11 cellular contexts compared by ENCODE assay signal in the genomic region with DNA sequence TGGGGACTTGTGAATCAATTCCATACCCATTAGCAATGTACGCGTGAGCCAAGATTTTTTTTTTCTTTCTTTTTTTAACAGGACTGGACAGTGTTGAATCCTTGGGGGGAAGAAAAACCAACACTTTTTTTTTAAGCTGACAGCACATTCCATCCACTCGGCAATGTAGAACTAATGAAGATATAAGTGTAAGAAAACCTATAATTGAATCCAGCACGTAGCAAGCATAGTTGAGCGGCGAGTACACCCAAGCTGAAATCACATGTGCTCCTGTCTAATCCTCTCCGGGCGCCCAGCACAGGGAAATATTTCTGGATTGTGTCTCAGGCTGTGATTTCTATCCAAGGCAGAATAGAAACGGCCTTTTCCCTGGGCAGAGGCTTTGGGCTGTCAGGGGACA.
DNase-seq lines count a peak whose midpoint lies in the region; ATAC-seq, FAIRE-seq and TF ChIP-seq lines count a peak whose summit lies in the region.
"Had no signal": no experiment of that assay in that cellular context is flagged by ENCODE, and none has a peak within 500 bp of the region (broad histone marks: within the 10 kb centered on the region; RNA-seq: fewer than 3 reads in every experiment).

No MANE protein-coding gene starts in this region.

- H3K56ac ChIP-seq in IMR-90 (ENCODE audit: extremely low read depth, insufficient read depth, low read length) (no peak overlapping the region), H1 (replicated peaks; ENCODE audit: insufficient read length, low read depth, low read length) (no peak overlapping the region)

- H3K27me3 ChIP-seq in IMR-90 (ENCODE audit: control insufficient read depth, insufficient read depth, low read length) (no peaks in the 10 kb centered on the region), H1 (replicated peaks in 1 of 4; ENCODE audit: control insufficient read depth in 3 of 4, extremely low read depth in 1 of 4, insufficient read depth in 3 of 4, low read length in 3 of 4) (no peaks in the 10 kb centered on the region; a peak in 1 of 7 replicates), tibial artery (no peaks in the 10 kb centered on the region)
- H3K27me3 ChIP-seq: uterus had no signal

- FAIRE-seq in H1 (lab: Jason Lieb, UNC): no peak
- FAIRE-seq: G401.6 had no signal

- no peak for TF ChIP-seq POLR2A in IMR-90 (IDR thresholded peaks at IDR 0.05; ENCODE audit: low read depth, low read length)
- no peak for TF ChIP-seq POLR2A in H1 (IDR thresholded peaks at IDR 0.05; ENCODE audit: control extremely low read depth in 1 of 2, low read depth in 2 of 2, low read length in 2 of 2)

- TF ChIP-seq CTCF in IMR-90 (conservative IDR thresholded peaks at IDR 0.05; ENCODE audit: low read depth, low read length) (no peak), H1 (IDR thresholded peaks at IDR 0.05; ENCODE audit: control extremely low read depth in 1 of 3, insufficient read depth in 1 of 3, low read depth in 1 of 3, low read length in 3 of 3) (no peak), tibial artery (IDR thresholded peaks at IDR 0.05) (no peak)

- peak overlapping the region; percentile 81 for H4K91ac ChIP-seq in IMR-90 (ENCODE audit: insufficient read depth, low read depth, low read length)
- H4K91ac ChIP-seq in H1 (replicated peaks; ENCODE audit: insufficient read length, low read length): no peak overlapping the region

- H3K4ac ChIP-seq in IMR-90 (ENCODE audit: low read depth, low read length): peak overlapping the region; percentile 86
- H3K4ac ChIP-seq in H1 (replicated peaks; ENCODE audit: insufficient read length, low read depth, low read length): no peak overlapping the region

- H3K4me3 ChIP-seq in IMR-90 (ENCODE audit: insufficient read depth, low read depth, low read length) (no peak overlapping the region), H1 (ENCODE audit: extremely low read depth in 1 of 4, insufficient read depth in 2 of 4, low read depth in 3 of 4, low read length in 4 of 4) (no peak overlapping the region), tibial artery (no peak overlapping the region)
- H3K4me3 ChIP-seq: uterus had no signal

- H3K36me3 ChIP-seq in IMR-90 (ENCODE audit: control insufficient read depth, insufficient read depth, low read length) (no peaks in the 10 kb centered on the region), H1 (ENCODE audit: control insufficient read depth in 2 of 4, insufficient read depth in 4 of 4, low read length in 3 of 4) (no peaks in the 10 kb centered on the region), tibial artery (no peaks in the 10 kb centered on the region)
- H3K36me3 ChIP-seq: uterus had no signal

- no TSS peak for BruUV-seq in IMR-90 (replicated peaks; lab: Mats Ljungman, UMichigan)

- H3K9ac ChIP-seq in IMR-90 (ENCODE audit: low read depth, low read length) (peak overlapping the region; percentile 3; the same call in 1 of the 2 replicates), H1 (replicated peaks in 1 of 4; ENCODE audit: extremely low read depth in 1 of 4, low read depth in 3 of 4, low read length in 3 of 4) (no peak overlapping the region)

- H2BK15ac ChIP-seq in IMR-90 (ENCODE audit: low read depth, low read length) (no peak overlapping the region; the same call in 2 of the 3 replicates), H1 (ENCODE audit: low read length) (no peak overlapping the region)

- no peak overlapping the region for H3K4me2 ChIP-seq in IMR-90 (ENCODE audit: low read depth, low read length)
- H3K4me2 ChIP-seq in H1 (ENCODE audit: insufficient read depth in 1 of 2, low read depth in 2 of 2, low read length in 2 of 2): no peak overlapping the region

- H2AFZ ChIP-seq in IMR-90 (replicated peaks; ENCODE audit: low read length, poor library complexity) (peak overlapping the region; percentile 73), H1 (ENCODE audit: low read length) (no peak overlapping the region; the same call in 1 of the 2 replicates)

- peak; percentile 64 for DNase-seq in IMR-90
- DNase-seq in H1 (ENCODE audit: low read depth in 1 of 2, low spot score in 2 of 2): peak in 1 of 2 experiments; percentile 39
- peak; percentile 50 for DNase-seq in left kidney (ENCODE audit: low read depth, low spot score)
- peak; percentile 57 to 79 for DNase-seq in tibial artery
- no peak for DNase-seq in pons (ENCODE audit: low spot score)
- DNase-seq in HuH-7 (ENCODE audit: low spot score): no peak
- DNase-seq: hypothalamus, NCI-H1694 treated with DMSO at 0.1 percent for 48 hours, uterus had no signal

- H3K79me2 ChIP-seq in H1 (ENCODE audit: control insufficient read depth in 1 of 2, insufficient read depth in 2 of 2, low read length in 2 of 2): no peaks in the 10 kb centered on the region

- WGBS in IMR-90 (ENCODE audit: extremely low coverage in 2 of 2, insufficient read length in 1 of 2), 2 experiments: 10% methylated on average over 2 of the region's 9 CpGs; no CpG with 5 or more reads in 1 of the 2 experiments
- 88% methylated on average over 9 of the region's 9 CpGs; no CpG with 5 or more reads in 1 of the 2 experiments for WGBS in H1 (ENCODE audit: extremely low coverage in 1 of 2, insufficient coverage in 1 of 2, insufficient read length in 1 of 2, insufficient replicate concordance in 2 of 2, low coverage in 1 of 2, low lambda C conversion rate in 2 of 2, missing lambda C conversion rate in 1 of 2), 2 experiments

- 0 out of 2 replicates have a peak overlapping the region, but pooled peaks have one; percentile 10 for H2BK12ac ChIP-seq in H1 (ENCODE audit: low read depth, low read length)

- H2BK120ac ChIP-seq in IMR-90 (ENCODE audit: low read depth, low read length): peak overlapping the region; percentile 83
- H2BK120ac ChIP-seq in H1 (replicated peaks; ENCODE audit: low read depth, low read length): no peak overlapping the region

- H3K4me1 ChIP-seq in IMR-90 (ENCODE audit: control insufficient read depth, insufficient read depth, low read length): peaks cover 26% of the 10 kb centered on the region
- H3K4me1 ChIP-seq in H1 (replicated peaks in 1 of 4; ENCODE audit: control insufficient read depth in 3 of 4, insufficient read depth in 4 of 4, low read length in 3 of 4): peaks cover 0 to 7% (median 4%) of the 10 kb centered on the region in 4 experiments; a peak in 5 of 7 replicates
- peaks cover 0 to 62% (median 41%) of the 10 kb centered on the region in 4 donors for H3K4me1 ChIP-seq in tibial artery
- H3K4me1 ChIP-seq: uterus had no signal

- H3K23ac ChIP-seq in IMR-90 (ENCODE audit: low read depth, low read length): peak overlapping the region; percentile 8; the same call in 1 of the 2 replicates
- H3K23ac ChIP-seq in H1 (ENCODE audit: insufficient read length): no peak overlapping the region

- H3K18ac ChIP-seq in IMR-90 (ENCODE audit: low read depth, low read length) (no peak overlapping the region; the same call in 1 of the 2 replicates), H1 (ENCODE audit: extremely low read depth, low read length) (no peak overlapping the region)

- in situ Hi-C loops in IMR-90 (cut with MboI; ENCODE audit: low sequenced_read_pairs): no loop called here

- ATAC-seq in IMR-90 (ENCODE audit: low read depth): peak; percentile 53
- ATAC-seq in GM18873 (IDR thresholded peaks at IDR 0.05; ENCODE audit: low FRiP score, unreplicated experiment): no peak

- H4K5ac ChIP-seq in IMR-90 (ENCODE audit: low read depth, low read length) (no peak overlapping the region), H1 (ENCODE audit: insufficient read length, low read depth, low read length) (no peak overlapping the region)

- CTCF ChIA-PET in IMR-90 (lab: Yijun Ruan, JAX): interaction anchor here (0.6 to 1.1 kb wide), 3 partner anchors 18 to 86 kb away, joined by 3 to 4 read pairs (median 3); no protein-coding TSS in a partner anchor
- CTCF ChIA-PET in H1 (lab: Charles Lee; ENCODE audit: partially characterized antibody): interaction anchor here (0.7 to 1.7 kb wide), 4 partner anchors 18 to 102 kb away, joined by 3 to 4 read pairs (median 4); no protein-coding TSS in a partner anchor

- no peak overlapping the region for H2AK9ac ChIP-seq in IMR-90 (replicated peaks; ENCODE audit: low read depth, low read length, poor library complexity)

- POLR2A ChIA-PET in IMR-90 (lab: Charles Lee; ENCODE audit: unreplicated experiment) (no interaction called here), H1 (lab: Charles Lee; ENCODE audit: partially characterized antibody) (interaction anchor here (1.0 kb wide), 1 partner anchor 170 kb away, joined by 5 read pairs; a partner anchor contains a TSS)

- dilution Hi-C loops in IMR-90 (cut with HindIII; ENCODE audit: low sequenced_read_pairs, unreplicated experiment): no loop called here

- no peak for TF ChIP-seq EP300 in H1 (IDR thresholded peaks at IDR 0.05; ENCODE audit: borderline replicate concordance in 1 of 2, low read depth in 2 of 2, low read length in 2 of 2)

- peak overlapping the region; percentile 65 for H2BK5ac ChIP-seq in IMR-90 (ENCODE audit: low read depth, low read length, poor library complexity, severe bottlenecking)
- H2BK5ac ChIP-seq in H1 (ENCODE audit: low read depth, low read length): no peak overlapping the region

- H4K8ac ChIP-seq in IMR-90 (ENCODE audit: low read depth in 2 of 2, low read length in 2 of 2) (peak overlapping the region; percentile 46 to 63; a peak in 3 of 4 replicates), H1 (ENCODE audit: extremely low read depth, insufficient read depth, low read length) (no peak overlapping the region)

- TF ChIP-seq RAD21 in IMR-90 (IDR thresholded peaks at IDR 0.05; ENCODE audit: low read length): no peak
- no peak for TF ChIP-seq RAD21 in H1 (IDR thresholded peaks at IDR 0.05 in 1 of 2, conservative IDR thresholded peaks at IDR 0.05 in 1 of 2; ENCODE audit: low read depth in 2 of 2, low read length in 2 of 2)

- H3K9me3 ChIP-seq in IMR-90 (ENCODE audit: control insufficient read depth, insufficient read depth, low read length) (no peaks in the 10 kb centered on the region), H1 (ENCODE audit: insufficient read depth in 2 of 2, low read depth in 1 of 2, low read length in 1 of 2) (no peaks in the 10 kb centered on the region), tibial artery (no peaks in the 10 kb centered on the region)
- H3K9me3 ChIP-seq: uterus had no signal

- H4K20me1 ChIP-seq in IMR-90 (ENCODE audit: insufficient read depth, low read length) (no peaks in the 10 kb centered on the region), H1 (replicated peaks in 1 of 2; ENCODE audit: control insufficient read depth in 1 of 2, insufficient read depth in 2 of 2, low read length in 2 of 2) (no peaks in the 10 kb centered on the region)

- intact Hi-C loops in IMR-90 (cut with micrococcal nuclease) (loop anchor here (5.0 kb wide), 1 partner anchor 74 kb away; no protein-coding TSS in a partner anchor), tibial artery (cut with DNase I; ENCODE audit: low total_unique reads) (loop anchor here (5.0 kb wide), 1 partner anchor 206 kb away; no protein-coding TSS in a partner anchor)

- H3K14ac ChIP-seq in IMR-90 (replicated peaks; ENCODE audit: low read depth, low read length) (peak overlapping the region; percentile 69), H1 (ENCODE audit: insufficient read length) (no peak overlapping the region)

- H3K27ac ChIP-seq in IMR-90 (ENCODE audit: insufficient read depth, low read length): peak overlapping the region; percentile 42; the same call in 1 of the 2 replicates
- no peak overlapping the region for H3K27ac ChIP-seq in H1 (ENCODE audit: low read depth, low read length)
- H3K27ac ChIP-seq in tibial artery: peak overlapping the region; percentile 72 to 75
- H3K27ac ChIP-seq: uterus had no signal

- H2AK5ac ChIP-seq in IMR-90 (ENCODE audit: low read depth, low read length): peak overlapping the region; percentile 76
- H2AK5ac ChIP-seq in H1 (ENCODE audit: low read depth, low read length): no peak overlapping the region

- no peaks in the 10 kb centered on the region for H3K23me2 ChIP-seq in H1 (ENCODE audit: low read depth, low read length)

- peaks cover 11% of the 10 kb centered on the region; the same call in 1 of the 2 replicates for H3K9me1 ChIP-seq in IMR-90 (ENCODE audit: insufficient read depth, low read length)

- H2BK20ac ChIP-seq in IMR-90 (ENCODE audit: low read depth, low read length) (peak overlapping the region; percentile 73), H1 (ENCODE audit: low read length) (no peak overlapping the region)

- no peaks in the 10 kb centered on the region for H3K79me1 ChIP-seq in IMR-90 (ENCODE audit: low read depth in 1 of 2, low read length in 2 of 2)
- H3K79me1 ChIP-seq in H1 (ENCODE audit: low read depth, low read length): no peaks in the 10 kb centered on the region

Comparison
In these comparisons a context has a peak if more than half of its experiments do, and no peak if none do; other contexts are left out.
1. DNase-seq: peak in IMR-90 (single experiment), left kidney (single experiment) and tibial artery (2 of 2); none in pons (single experiment) and HuH-7 (single experiment).